28 cellular contexts compared by ENCODE assay signal in genomic region chr2:106185475-106186184, GRCh38.
"Had no signal": no experiment of that assay in that cellular context is flagged by ENCODE, and none has a peak within 500 bp of the region (broad histone marks: within the 10 kb centered on the region; RNA-seq: fewer than 3 reads in every experiment).

No MANE protein-coding gene starts in this region.

- H3K36me3 ChIP-seq: breast epithelium, gastroesophageal sphincter, left ventricle myocardium inferior, stomach, thyroid gland, upper lobe of right lung had no signal

- ATAC-seq: activated naive CD8-positive, alpha-beta T cell treated with anti-CD3 and anti-CD28 coated beads, Interleukin-2, amount 50 U/mL, for 24 hours; gastroesophageal sphincter; psoas muscle; stimulated activated memory B cell treated with anti-CD40 and anti-IgM and Interleukin-4, amounts not matched to agents 10 μg/mL and 1 μg/mL and 100 μg/mL, for 72 hours; upper lobe of right lung; WTC11 had no signal

- H3K27me3 Mint-ChIP-seq: activated CD4-positive, alpha-beta T cell treated with anti-CD3 and anti-CD28 coated beads, Interleukin-2, amount 10 ng/mL, durations not matched to agents 7 days and 5 days; activated CD8-positive, alpha-beta T cell treated with anti-CD3 and anti-CD28 coated beads for 36 hours; activated naive CD8-positive, alpha-beta T cell treated with anti-CD3 and anti-CD28 coated beads, Interleukin-2, amount 50 U/mL, for 24 hours; stimulated activated memory B cell treated with anti-CD40 and anti-IgM and Interleukin-4, amounts not matched to agents 10 μg/mL and 1 μg/mL and 100 μg/mL, for 72 hours had no signal

- H3K9me3 ChIP-seq: breast epithelium, gastroesophageal sphincter, left ventricle myocardium inferior, psoas muscle, stomach, thyroid gland, upper lobe of right lung had no signal

- H3K4me1 ChIP-seq: breast epithelium had no signal

- H3K4me3 ChIP-seq: breast epithelium, gastroesophageal sphincter, hepatocyte, left ventricle myocardium inferior, lung, psoas muscle, smooth muscle cell, stomach, thyroid gland, upper lobe of right lung had no signal

- DNase-seq: activated CD4-positive, alpha-beta T cell treated with anti-CD3 and anti-CD28 coated beads for 1 hour; activated CD4-positive, alpha-beta T cell treated with anti-CD3 and anti-CD28 coated beads, Interleukin-2, amount 10 ng/mL, durations not matched to agents 7 days and 5 days; activated CD8-positive, alpha-beta T cell treated with anti-CD3 and anti-CD28 coated beads for 36 hours; activated naive CD4-positive, alpha-beta T cell treated with anti-CD3 and anti-CD28 coated beads for 36 hours; activated naive CD8-positive, alpha-beta T cell treated with anti-CD3 and anti-CD28 coated beads, Interleukin-2, amount 50 U/mL, for 24 hours; activated T-cell treated with anti-CD3 and anti-CD28 coated beads, Interleukin-2, amount 50 U/mL, for 48 hours; amygdala; central memory CD4-positive, alpha-beta T cell; islet precursor cell; left ventricle myocardium inferior; nucleus accumbens; psoas muscle; stimulated activated CD4-positive, alpha-beta T cell treated with anti-CD3 and anti-CD28 coated beads, Interleukin-1b, Interleukin-23, amount 100 ng/mL, for 48 hours; stimulated activated CD4-positive, alpha-beta T cell treated with anti-CD3 and anti-CD28 coated beads, Interleukin-4, amount 100 ng/mL, for 4 hours; stimulated activated CD8-positive, alpha-beta memory T cell treated with anti-CD3 and anti-CD28 coated beads, Interleukin-4, amount 100 ng/mL, for 48 hours; stomach; T-helper 2 cell; thyroid gland; upper lobe of right lung had no signal

- H3K9ac ChIP-seq: parathyroid adenoma had no signal

- H3K4me3 Mint-ChIP-seq: activated CD4-positive, alpha-beta T cell treated with anti-CD3 and anti-CD28 coated beads, Interleukin-2, amount 10 ng/mL, durations not matched to agents 7 days and 5 days; activated CD8-positive, alpha-beta T cell treated with anti-CD3 and anti-CD28 coated beads for 36 hours; activated naive CD4-positive, alpha-beta T cell treated with anti-CD3 and anti-CD28 coated beads for 36 hours; activated naive CD8-positive, alpha-beta T cell treated with anti-CD3 and anti-CD28 coated beads, Interleukin-2, amount 50 U/mL, for 24 hours; neural crest cell; stimulated activated memory B cell treated with anti-CD40 and anti-IgM and Interleukin-4, amounts not matched to agents 10 μg/mL and 1 μg/mL and 100 μg/mL, for 72 hours; WTC11 had no signal

- H3K27ac ChIP-seq: breast epithelium, gastroesophageal sphincter, hepatocyte, left ventricle myocardium inferior, parathyroid adenoma, psoas muscle, stomach, thyroid gland, upper lobe of right lung had no signal

- H3K27me3 ChIP-seq: breast epithelium, gastroesophageal sphincter, hepatocyte, stomach, thyroid gland, upper lobe of right lung had no signal

- H3K4me2 ChIP-seq: hepatocyte, smooth muscle cell had no signal

- H3K9me3 Mint-ChIP-seq: activated CD4-positive, alpha-beta T cell treated with anti-CD3 and anti-CD28 coated beads, Interleukin-2, amount 10 ng/mL, durations not matched to agents 7 days and 5 days; activated CD8-positive, alpha-beta T cell treated with anti-CD3 and anti-CD28 coated beads for 36 hours; activated naive CD4-positive, alpha-beta T cell treated with anti-CD3 and anti-CD28 coated beads for 36 hours; activated naive CD8-positive, alpha-beta T cell treated with anti-CD3 and anti-CD28 coated beads, Interleukin-2, amount 50 U/mL, for 24 hours; neural crest cell; stimulated activated memory B cell treated with anti-CD40 and anti-IgM and Interleukin-4, amounts not matched to agents 10 μg/mL and 1 μg/mL and 100 μg/mL, for 72 hours; WTC11 had no signal

- H3K27ac Mint-ChIP-seq: activated CD4-positive, alpha-beta T cell treated with anti-CD3 and anti-CD28 coated beads, Interleukin-2, amount 10 ng/mL, durations not matched to agents 7 days and 5 days; activated naive CD4-positive, alpha-beta T cell treated with anti-CD3 and anti-CD28 coated beads for 36 hours; stimulated activated memory B cell treated with anti-CD40 and anti-IgM and Interleukin-4, amounts not matched to agents 10 μg/mL and 1 μg/mL and 100 μg/mL, for 72 hours; WTC11 had no signal
